8 cellular contexts compared by ENCODE assay signal in the genomic region with DNA sequence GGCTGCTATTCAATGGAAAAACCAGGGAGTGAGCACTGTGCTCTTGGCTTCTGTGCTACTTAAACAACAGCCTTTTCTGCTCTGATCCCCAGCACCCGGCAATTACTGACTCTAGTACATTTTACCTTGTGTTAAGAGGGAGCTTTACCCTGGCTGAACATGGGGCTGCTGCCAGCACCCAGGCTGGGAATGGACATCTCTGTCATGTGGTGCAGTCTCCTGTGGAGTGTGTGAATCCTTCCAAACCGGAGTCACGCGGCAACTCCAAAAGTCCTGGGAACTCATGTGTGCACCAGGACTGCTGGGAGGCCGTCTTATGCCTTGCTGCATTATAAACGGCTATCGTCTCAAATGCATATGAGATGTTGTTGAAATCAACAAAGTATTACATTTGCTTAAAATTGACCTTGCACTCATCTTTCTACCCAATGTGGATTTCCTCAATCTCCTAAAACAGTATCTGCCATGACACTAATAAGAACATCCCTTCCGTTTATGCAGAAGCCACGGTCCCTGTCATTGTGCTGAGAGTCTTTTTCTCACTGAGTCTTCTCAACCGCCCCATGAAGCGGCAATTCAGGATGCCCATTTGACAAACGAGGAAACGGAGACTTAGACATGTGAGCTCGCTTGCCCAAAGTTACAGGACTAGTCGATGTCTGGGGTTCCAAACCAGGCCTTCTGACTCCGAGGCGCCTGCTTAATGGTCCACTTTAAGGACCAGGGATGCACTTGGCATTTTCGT. TPM values are rescaled to one million over a fixed set of nuclear protein-coding genes. Genes with fewer than 3 reads are reported as not detected.
DNase-seq lines count a peak whose midpoint lies in the region; ATAC-seq and TF ChIP-seq lines count a peak whose summit lies in the region.

No MANE protein-coding gene starts in this region.

- H3K27me3 Mint-ChIP-seq in activated CD4-positive, alpha-beta memory T cell treated with anti-CD3 and anti-CD28 coated beads for 36 hours, result peaks cover 14% of the 10 kb centered on the region
- peaks cover 17% of the 10 kb centered on the region for H3K27me3 Mint-ChIP-seq in activated CD4-positive, alpha-beta memory T cell treated with anti-CD3 and anti-CD28 coated beads, Interleukin-2, amount 10 ng/mL, durations not matched to agents 7 days and 5 days
- H3K27me3 Mint-ChIP-seq in central memory CD8-positive, alpha-beta T cell, result no peaks in the 10 kb centered on the region
- no peaks in the 10 kb centered on the region for H3K27me3 Mint-ChIP-seq in memory B cell

- H3K4me1 Mint-ChIP-seq in activated CD4-positive, alpha-beta memory T cell treated with anti-CD3 and anti-CD28 coated beads for 36 hours (ENCODE audit: low read depth), result peaks cover 13% of the 10 kb centered on the region
- peaks cover 18% of the 10 kb centered on the region for H3K4me1 Mint-ChIP-seq in activated CD4-positive, alpha-beta memory T cell treated with anti-CD3 and anti-CD28 coated beads, Interleukin-2, amount 10 ng/mL, durations not matched to agents 7 days and 5 days
- peaks cover 12% of the 10 kb centered on the region for H3K4me1 Mint-ChIP-seq in central memory CD8-positive, alpha-beta T cell
- H3K4me1 Mint-ChIP-seq in memory B cell, result peaks cover 27% of the 10 kb centered on the region

- peak overlapping the region; percentile 92 to 95 for H3K27ac ChIP-seq in tibial artery

- H3K4me1 ChIP-seq in tibial artery, result peaks cover 0 to 37% (median 31%) of the 10 kb centered on the region in 4 donors

- H3K36me3 Mint-ChIP-seq in activated CD4-positive, alpha-beta memory T cell treated with anti-CD3 and anti-CD28 coated beads for 36 hours, result no peaks in the 10 kb centered on the region
- H3K36me3 Mint-ChIP-seq in activated CD4-positive, alpha-beta memory T cell treated with anti-CD3 and anti-CD28 coated beads, Interleukin-2, amount 10 ng/mL, durations not matched to agents 7 days and 5 days (ENCODE audit: low read depth), result no peaks in the 10 kb centered on the region
- peaks cover 1% of the 10 kb centered on the region for H3K36me3 Mint-ChIP-seq in central memory CD8-positive, alpha-beta T cell (ENCODE audit: insufficient read depth)
- H3K36me3 Mint-ChIP-seq in memory B cell, result peaks cover 4% of the 10 kb centered on the region

- TF ChIP-seq CTCF in tibial artery (IDR thresholded peaks at IDR 0.05), result no peak

- peak overlapping the region; percentile 84 to 91 for H3K4me3 ChIP-seq in tibial artery

- no peak overlapping the region for H3K27ac Mint-ChIP-seq in activated CD4-positive, alpha-beta memory T cell treated with anti-CD3 and anti-CD28 coated beads for 36 hours
- no peak overlapping the region for H3K27ac Mint-ChIP-seq in activated CD4-positive, alpha-beta memory T cell treated with anti-CD3 and anti-CD28 coated beads, Interleukin-2, amount 10 ng/mL, durations not matched to agents 7 days and 5 days
- no peak overlapping the region for H3K27ac Mint-ChIP-seq in central memory CD8-positive, alpha-beta T cell (ENCODE audit: low read depth)
- no peak overlapping the region for H3K27ac Mint-ChIP-seq in memory B cell

- CTCF ChIA-PET in activated CD4-positive, alpha-beta memory T cell treated with anti-CD3 and anti-CD28 coated beads for 36 hours (lab: Charles Lee), result interaction anchor here (1.5 to 3.1 kb wide), 3 partner anchors 11 to 54 kb away, joined by 7 to 27 read pairs (median 8); no protein-coding TSS in a partner anchor
- CTCF ChIA-PET in activated CD4-positive, alpha-beta memory T cell treated with anti-CD3 and anti-CD28 coated beads, Interleukin-2, amount 10 ng/mL, durations not matched to agents 7 days and 5 days (lab: Charles Lee), result interaction anchor here (0.6 to 4.4 kb wide), 3 partner anchors 11 to 709 kb away, joined by 3 to 31 read pairs (median 3); no protein-coding TSS in a partner anchor

- POLR2A ChIA-PET in activated CD4-positive, alpha-beta memory T cell treated with anti-CD3 and anti-CD28 coated beads for 36 hours (lab: Charles Lee), result no interaction called here
- POLR2A ChIA-PET in activated CD4-positive, alpha-beta memory T cell treated with anti-CD3 and anti-CD28 coated beads, Interleukin-2, amount 10 ng/mL, durations not matched to agents 7 days and 5 days (lab: Charles Lee), result no interaction called here

- H3K27me3 ChIP-seq in tibial artery, result no peaks in the 10 kb centered on the region

- peak overlapping the region; percentile 57 for H3K4me3 Mint-ChIP-seq in activated CD4-positive, alpha-beta memory T cell treated with anti-CD3 and anti-CD28 coated beads for 36 hours
- H3K4me3 Mint-ChIP-seq in activated CD4-positive, alpha-beta memory T cell treated with anti-CD3 and anti-CD28 coated beads, Interleukin-2, amount 10 ng/mL, durations not matched to agents 7 days and 5 days, result no peak overlapping the region
- peak overlapping the region; percentile 82 for H3K4me3 Mint-ChIP-seq in central memory CD8-positive, alpha-beta T cell
- H3K4me3 Mint-ChIP-seq in memory B cell, result peak overlapping the region; percentile 82

- no peak for ATAC-seq in central memory CD8-positive, alpha-beta T cell (replicated peaks; ENCODE audit: extremely low read depth, poor library complexity, severe bottlenecking)
- ATAC-seq in memory B cell (ENCODE audit: low read depth) (no peak), esophagus mucosa (no peak), GM21528 (IDR thresholded peaks at IDR 0.05; ENCODE audit: low FRiP score, unreplicated experiment) (no peak)

- H3K9me3 Mint-ChIP-seq in activated CD4-positive, alpha-beta memory T cell treated with anti-CD3 and anti-CD28 coated beads for 36 hours, result no peaks in the 10 kb centered on the region
- no peaks in the 10 kb centered on the region for H3K9me3 Mint-ChIP-seq in activated CD4-positive, alpha-beta memory T cell treated with anti-CD3 and anti-CD28 coated beads, Interleukin-2, amount 10 ng/mL, durations not matched to agents 7 days and 5 days
- H3K9me3 Mint-ChIP-seq in central memory CD8-positive, alpha-beta T cell, result no peaks in the 10 kb centered on the region
- H3K9me3 Mint-ChIP-seq in memory B cell, result no peaks in the 10 kb centered on the region

- H3K36me3 ChIP-seq in tibial artery, result no peaks in the 10 kb centered on the region

- H3K9me3 ChIP-seq in tibial artery, result no peaks in the 10 kb centered on the region

- DNase-seq in activated CD4-positive, alpha-beta memory T cell treated with anti-CD3 and anti-CD28 coated beads for 36 hours, result no peak
- DNase-seq in activated CD4-positive, alpha-beta memory T cell treated with anti-CD3 and anti-CD28 coated beads, Interleukin-2, amount 10 ng/mL, durations not matched to agents 7 days and 5 days, result no peak
- no peak for DNase-seq in central memory CD8-positive, alpha-beta T cell (ENCODE audit: low spot score in 2 of 2)
- no peak for DNase-seq in memory B cell (ENCODE audit: low spot score in 2 of 2)
- peak; percentile 57 to 80 for DNase-seq in tibial artery
- DNase-seq in activated naive CD4-positive, alpha-beta T cell treated with Interleukin-2 at 50 U/mL for 16 hours, result no peak

- intact Hi-C loops in activated CD4-positive, alpha-beta memory T cell treated with anti-CD3 and anti-CD28 coated beads for 36 hours (cut with micrococcal nuclease), result no loop called here
- intact Hi-C loops in tibial artery (cut with DNase I; ENCODE audit: low total_unique reads), result loop anchor here (5.0 kb wide), 1 partner anchor 45 kb away; no protein-coding TSS in a partner anchor

RNA-seq across cellular contexts. Expression of a gene that starts 0.9 kb away (rescaled TPM):
- total RNA-seq in activated CD4-positive, alpha-beta memory T cell treated with anti-CD3 and anti-CD28 coated beads for 36 hours, result 1 to 10 TPM; 2.6 to 2.9 TPM
- 1 to 10 TPM; 5.8 to 6.0 TPM for total RNA-seq in activated CD4-positive, alpha-beta memory T cell treated with anti-CD3 and anti-CD28 coated beads, Interleukin-2, amount 10 ng/mL, durations not matched to agents 7 days and 5 days
- 270 TPM for total RNA-seq in esophagus mucosa

Comparison
In these comparisons a context has a peak if more than half of its experiments do, and no peak if none do; other contexts are left out.
1. DNase-seq: peak in tibial artery (2 of 2); none in activated CD4-positive, alpha-beta memory T cell treated with anti-CD3 and anti-CD28 coated beads for 36 hours (single experiment), activated CD4-positive, alpha-beta memory T cell treated with anti-CD3 and anti-CD28 coated beads, Interleukin-2, amount 10 ng/mL, durations not matched to agents 7 days and 5 days (single experiment), central memory CD8-positive, alpha-beta T cell (0 of 2), memory B cell (0 of 2) and activated naive CD4-positive, alpha-beta T cell treated with Interleukin-2 at 50 U/mL for 16 hours (single experiment).
2. RNA of a gene that starts 0.9 kb away (total RNA-seq): 270 TPM in esophagus mucosa (single experiment); 5.8 to 6.0 TPM in activated CD4-positive, alpha-beta memory T cell treated with anti-CD3 and anti-CD28 coated beads, Interleukin-2, amount 10 ng/mL, durations not matched to agents 7 days and 5 days and 2.6 to 2.9 TPM in activated CD4-positive, alpha-beta memory T cell treated with anti-CD3 and anti-CD28 coated beads for 36 hours; every median in the first group is over 10 times any median in the second.